ENCODE assay signal across 13 cellular contexts in the genomic region with DNA sequence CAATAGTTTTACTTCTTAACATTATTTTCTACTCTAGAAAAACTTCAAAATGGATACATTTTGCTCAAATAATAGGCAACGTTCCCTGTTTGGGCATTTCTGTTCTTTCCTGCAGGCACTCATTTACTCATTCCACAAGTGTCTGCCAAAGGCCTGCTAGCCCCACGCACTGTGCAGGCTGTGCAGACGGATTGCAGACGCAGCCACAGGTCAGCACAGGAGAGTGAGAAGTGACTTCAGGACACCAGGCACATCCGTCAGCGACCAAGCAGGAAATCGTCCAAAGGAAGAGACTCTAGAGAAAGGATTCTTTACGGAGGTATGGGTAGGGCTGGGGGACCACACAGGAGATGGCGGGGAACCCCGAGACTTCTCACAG.
DNase-seq lines count a peak whose midpoint lies in the region; ATAC-seq and TF ChIP-seq lines count a peak whose summit lies in the region.
"Had no signal": no experiment of that assay in that cellular context is flagged by ENCODE, and none has a peak within 500 bp of the region (broad histone marks: within the 10 kb centered on the region; RNA-seq: fewer than 3 reads in every experiment).

No MANE protein-coding gene starts in this region.

- H3K9me3 Mint-ChIP-seq in activated T-cell treated with anti-CD3 and anti-CD28 coated beads, Interleukin-2, amount 50 U/mL, for 72 hours, result peaks cover 0 to 5% of the 10 kb centered on the region in 2 donors
- H3K9me3 Mint-ChIP-seq in T-cell, result peaks cover 0 to 8% (median 0%) of the 10 kb centered on the region in 3 donors
- H3K9me3 Mint-ChIP-seq in nephron progenitor cell, result peaks cover 3% of the 10 kb centered on the region

- no peaks in the 10 kb centered on the region for H3K36me3 Mint-ChIP-seq in activated T-cell treated with anti-CD3 and anti-CD28 coated beads, Interleukin-2, amount 50 U/mL, for 72 hours (ENCODE audit: insufficient read depth in 2 of 2)
- no peaks in the 10 kb centered on the region for H3K36me3 Mint-ChIP-seq in T-cell
- no peaks in the 10 kb centered on the region for H3K36me3 Mint-ChIP-seq in nephron progenitor cell (ENCODE audit: low read depth)

- peak; percentile 9 to 55 for ATAC-seq in activated T-cell treated with anti-CD3 and anti-CD28 coated beads, Interleukin-2, amount 50 U/mL, for 72 hours (replicated peaks in 1 of 2)
- ATAC-seq in GM18873 (IDR thresholded peaks at IDR 0.05; ENCODE audit: low FRiP score, unreplicated experiment) (peak; percentile 19), T-cell (replicated peaks in 1 of 4) (peak in 2 of 4 experiments; percentile 10 to 14), HG03571 (IDR thresholded peaks at IDR 0.05; ENCODE audit: unreplicated experiment) (no peak)

- DNase-seq in activated T-cell treated with anti-CD3 and anti-CD28 coated beads, Interleukin-2, amount 50 U/mL, for 72 hours, result no peak
- DNase-seq in activated T-cell treated with anti-CD3 and anti-CD28 coated beads, Interleukin-2, amount 50 U/mL, for 48 hours, result no peak
- DNase-seq in T-cell (no peak), nephron progenitor cell (no peak), NCI-H1092 (lab: John Stamatoyannopoulos, UW) (no peak), GF-D8 (lab: John Stamatoyannopoulos, UW) (no peak)
- DNase-seq: activated CD4-positive, CD25-positive, alpha-beta regulatory T cell; DMS153; HFFc6; NCI-H2171; NCI-H82 had no signal

- H3K4me3 Mint-ChIP-seq in activated T-cell treated with anti-CD3 and anti-CD28 coated beads, Interleukin-2, amount 50 U/mL, for 72 hours, result peak overlapping the region in 1 of 2 donors; percentile 40
- peak overlapping the region in 2 of 3 donors; percentile 28 to 48 for H3K4me3 Mint-ChIP-seq in T-cell
- no peak overlapping the region for H3K4me3 Mint-ChIP-seq in nephron progenitor cell
- H3K4me3 Mint-ChIP-seq: HFFc6 had no signal

- H3K27me3 Mint-ChIP-seq in activated T-cell treated with anti-CD3 and anti-CD28 coated beads, Interleukin-2, amount 50 U/mL, for 72 hours (ENCODE audit: low read depth), result peaks cover 7% of the 10 kb centered on the region
- peaks cover 7 to 22% of the 10 kb centered on the region in 2 donors for H3K27me3 Mint-ChIP-seq in T-cell
- H3K27me3 Mint-ChIP-seq in nephron progenitor cell (ENCODE audit: low read depth, poor library complexity), result peaks cover 7% of the 10 kb centered on the region

- POLR2A ChIA-PET in T-cell (lab: Charles Lee), result no interaction called here

- no peak overlapping the region for H3K27ac Mint-ChIP-seq in activated T-cell treated with anti-CD3 and anti-CD28 coated beads, Interleukin-2, amount 50 U/mL, for 72 hours
- peak overlapping the region in 1 of 2 donors; percentile 57 for H3K27ac Mint-ChIP-seq in T-cell
- peak overlapping the region; percentile 12 for H3K27ac Mint-ChIP-seq in nephron progenitor cell
- H3K27ac Mint-ChIP-seq: HFFc6 had no signal

- CTCF ChIA-PET in T-cell (lab: Charles Lee), result no interaction called here

- peaks cover 11% of the 10 kb centered on the region for H3K4me1 Mint-ChIP-seq in activated T-cell treated with anti-CD3 and anti-CD28 coated beads, Interleukin-2, amount 50 U/mL, for 72 hours (ENCODE audit: low read depth)
- H3K4me1 Mint-ChIP-seq in T-cell (peaks cover 15 to 22% (median 20%) of the 10 kb centered on the region in 3 donors), nephron progenitor cell (peaks cover 5% of the 10 kb centered on the region)

- TF ChIP-seq CTCF in nephron progenitor cell (IDR thresholded peaks at IDR 0.05), result no peak
